Comparison of ENCODE assay signal across 2 cellular contexts in the genomic region with DNA sequence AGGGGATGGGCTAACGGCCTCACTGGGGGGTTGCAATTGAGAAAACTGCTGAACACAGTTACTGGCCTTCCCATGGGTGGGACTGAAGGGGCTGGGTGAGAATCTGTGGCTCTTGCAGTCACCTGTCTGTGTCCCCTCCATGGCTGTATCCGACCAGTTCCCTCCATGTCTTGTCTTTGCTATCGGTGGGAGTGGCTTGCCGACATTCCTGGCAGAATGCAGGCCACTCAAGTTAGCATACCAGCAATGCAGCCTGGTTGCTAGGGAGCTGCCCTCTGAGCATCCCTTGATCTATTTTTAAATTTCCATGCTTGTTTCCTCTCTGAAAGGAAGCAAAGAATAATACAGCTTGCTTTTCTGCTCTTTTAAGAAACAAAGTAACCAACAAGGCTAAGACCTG.
TF ChIP-seq lines count a peak whose summit lies in the region.

No MANE protein-coding gene starts in this region.

TF ChIP-seq in GM23338, 12 proteins besides CTCF, POLR2A, EP300 and RAD21 (continued from another document):
- TF ChIP-seq, protein P1, sequence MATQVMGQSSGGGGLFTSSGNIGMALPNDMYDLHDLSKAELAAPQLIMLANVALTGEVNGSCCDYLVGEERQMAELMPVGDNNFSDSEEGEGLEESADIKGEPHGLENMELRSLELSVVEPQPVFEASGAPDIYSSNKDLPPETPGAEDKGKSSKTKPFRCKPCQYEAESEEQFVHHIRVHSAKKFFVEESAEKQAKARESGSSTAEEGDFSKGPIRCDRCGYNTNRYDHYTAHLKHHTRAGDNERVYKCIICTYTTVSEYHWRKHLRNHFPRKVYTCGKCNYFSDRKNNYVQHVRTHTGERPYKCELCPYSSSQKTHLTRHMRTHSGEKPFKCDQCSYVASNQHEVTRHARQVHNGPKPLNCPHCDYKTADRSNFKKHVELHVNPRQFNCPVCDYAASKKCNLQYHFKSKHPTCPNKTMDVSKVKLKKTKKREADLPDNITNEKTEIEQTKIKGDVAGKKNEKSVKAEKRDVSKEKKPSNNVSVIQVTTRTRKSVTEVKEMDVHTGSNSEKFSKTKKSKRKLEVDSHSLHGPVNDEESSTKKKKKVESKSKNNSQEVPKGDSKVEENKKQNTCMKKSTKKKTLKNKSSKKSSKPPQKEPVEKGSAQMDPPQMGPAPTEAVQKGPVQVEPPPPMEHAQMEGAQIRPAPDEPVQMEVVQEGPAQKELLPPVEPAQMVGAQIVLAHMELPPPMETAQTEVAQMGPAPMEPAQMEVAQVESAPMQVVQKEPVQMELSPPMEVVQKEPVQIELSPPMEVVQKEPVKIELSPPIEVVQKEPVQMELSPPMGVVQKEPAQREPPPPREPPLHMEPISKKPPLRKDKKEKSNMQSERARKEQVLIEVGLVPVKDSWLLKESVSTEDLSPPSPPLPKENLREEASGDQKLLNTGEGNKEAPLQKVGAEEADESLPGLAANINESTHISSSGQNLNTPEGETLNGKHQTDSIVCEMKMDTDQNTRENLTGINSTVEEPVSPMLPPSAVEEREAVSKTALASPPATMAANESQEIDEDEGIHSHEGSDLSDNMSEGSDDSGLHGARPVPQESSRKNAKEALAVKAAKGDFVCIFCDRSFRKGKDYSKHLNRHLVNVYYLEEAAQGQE (IDR thresholded peaks at IDR 0.05; ENCODE audit: unreplicated experiment) = no peak
- TF ChIP-seq CREB1 (CRISPR knock-in tag; IDR thresholded peaks at IDR 0.05; ENCODE audit: low read depth) (no peak), EZH2 (IDR thresholded peaks at IDR 0.05; ENCODE audit: low read depth, unreplicated experiment) (no peak), POLR2AphosphoS5 (IDR thresholded peaks at IDR 0.05; ENCODE audit: low read depth) (no peak), EZH2phosphoT487 (IDR thresholded peaks at IDR 0.05; ENCODE audit: unreplicated experiment) (no peak), NANOG (IDR thresholded peaks at IDR 0.05; ENCODE audit: borderline replicate concordance) (no peak), ZNF114 (CRISPR knock-in tag; IDR thresholded peaks at IDR 0.05) (0 out of 2 replicates have a peak, but pooled peaks have one; percentile 18)
- TF ChIP-seq, protein P2, sequence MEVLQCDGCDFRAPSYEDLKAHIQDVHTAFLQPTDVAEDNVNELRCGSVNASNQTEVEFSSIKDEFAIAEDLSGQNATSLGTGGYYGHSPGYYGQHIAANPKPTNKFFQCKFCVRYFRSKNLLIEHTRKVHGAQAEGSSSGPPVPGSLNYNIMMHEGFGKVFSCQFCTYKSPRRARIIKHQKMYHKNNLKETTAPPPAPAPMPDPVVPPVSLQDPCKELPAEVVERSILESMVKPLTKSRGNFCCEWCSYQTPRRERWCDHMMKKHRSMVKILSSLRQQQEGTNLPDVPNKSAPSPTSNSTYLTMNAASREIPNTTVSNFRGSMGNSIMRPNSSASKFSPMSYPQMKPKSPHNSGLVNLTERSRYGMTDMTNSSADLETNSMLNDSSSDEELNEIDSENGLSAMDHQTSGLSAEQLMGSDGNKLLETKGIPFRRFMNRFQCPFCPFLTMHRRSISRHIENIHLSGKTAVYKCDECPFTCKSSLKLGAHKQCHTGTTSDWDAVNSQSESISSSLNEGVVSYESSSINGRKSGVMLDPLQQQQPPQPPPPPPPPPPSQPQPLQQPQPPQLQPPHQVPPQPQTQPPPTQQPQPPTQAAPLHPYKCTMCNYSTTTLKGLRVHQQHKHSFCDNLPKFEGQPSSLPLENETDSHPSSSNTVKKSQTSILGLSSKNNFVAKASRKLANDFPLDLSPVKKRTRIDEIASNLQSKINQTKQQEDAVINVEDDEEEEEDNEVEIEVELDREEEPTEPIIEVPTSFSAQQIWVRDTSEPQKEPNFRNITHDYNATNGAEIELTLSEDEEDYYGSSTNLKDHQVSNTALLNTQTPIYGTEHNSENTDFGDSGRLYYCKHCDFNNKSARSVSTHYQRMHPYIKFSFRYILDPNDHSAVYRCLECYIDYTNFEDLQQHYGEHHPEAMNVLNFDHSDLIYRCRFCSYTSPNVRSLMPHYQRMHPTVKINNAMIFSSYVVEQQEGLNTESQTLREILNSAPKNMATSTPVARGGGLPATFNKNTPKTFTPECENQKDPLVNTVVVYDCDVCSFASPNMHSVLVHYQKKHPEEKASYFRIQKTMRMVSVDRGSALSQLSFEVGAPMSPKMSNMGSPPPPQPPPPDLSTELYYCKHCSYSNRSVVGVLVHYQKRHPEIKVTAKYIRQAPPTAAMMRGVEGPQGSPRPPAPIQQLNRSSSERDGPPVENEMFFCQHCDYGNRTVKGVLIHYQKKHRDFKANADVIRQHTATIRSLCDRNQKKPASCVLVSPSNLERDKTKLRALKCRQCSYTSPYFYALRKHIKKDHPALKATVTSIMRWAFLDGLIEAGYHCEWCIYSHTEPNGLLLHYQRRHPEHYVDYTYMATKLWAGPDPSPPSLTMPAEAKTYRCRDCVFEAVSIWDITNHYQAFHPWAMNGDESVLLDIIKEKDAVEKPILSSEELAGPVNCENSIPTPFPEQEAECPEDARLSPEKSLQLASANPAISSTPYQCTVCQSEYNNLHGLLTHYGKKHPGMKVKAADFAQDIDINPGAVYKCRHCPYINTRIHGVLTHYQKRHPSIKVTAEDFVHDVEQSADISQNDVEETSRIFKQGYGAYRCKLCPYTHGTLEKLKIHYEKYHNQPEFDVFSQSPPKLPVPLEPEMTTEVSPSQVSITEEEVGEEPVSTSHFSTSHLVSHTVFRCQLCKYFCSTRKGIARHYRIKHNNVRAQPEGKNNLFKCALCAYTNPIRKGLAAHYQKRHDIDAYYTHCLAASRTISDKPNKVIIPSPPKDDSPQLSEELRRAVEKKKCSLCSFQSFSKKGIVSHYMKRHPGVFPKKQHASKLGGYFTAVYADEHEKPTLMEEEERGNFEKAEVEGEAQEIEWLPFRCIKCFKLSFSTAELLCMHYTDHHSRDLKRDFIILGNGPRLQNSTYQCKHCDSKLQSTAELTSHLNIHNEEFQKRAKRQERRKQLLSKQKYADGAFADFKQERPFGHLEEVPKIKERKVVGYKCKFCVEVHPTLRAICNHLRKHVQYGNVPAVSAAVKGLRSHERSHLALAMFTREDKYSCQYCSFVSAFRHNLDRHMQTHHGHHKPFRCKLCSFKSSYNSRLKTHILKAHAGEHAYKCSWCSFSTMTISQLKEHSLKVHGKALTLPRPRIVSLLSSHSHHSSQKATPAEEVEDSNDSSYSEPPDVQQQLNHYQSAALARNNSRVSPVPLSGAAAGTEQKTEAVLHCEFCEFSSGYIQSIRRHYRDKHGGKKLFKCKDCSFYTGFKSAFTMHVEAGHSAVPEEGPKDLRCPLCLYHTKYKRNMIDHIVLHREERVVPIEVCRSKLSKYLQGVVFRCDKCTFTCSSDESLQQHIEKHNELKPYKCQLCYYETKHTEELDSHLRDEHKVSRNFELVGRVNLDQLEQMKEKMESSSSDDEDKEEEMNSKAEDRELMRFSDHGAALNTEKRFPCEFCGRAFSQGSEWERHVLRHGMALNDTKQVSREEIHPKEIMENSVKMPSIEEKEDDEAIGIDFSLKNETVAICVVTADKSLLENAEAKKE (CRISPR knock-in tag; IDR thresholded peaks at IDR 0.05) = no peak

TF ChIP-seq in neural cell, 6 proteins besides CTCF, POLR2A, EP300 and RAD21 (continued from another document):
- TF ChIP-seq, protein P1 (IDR thresholded peaks at IDR 0.05; ENCODE audit: borderline replicate concordance) = peak; percentile 63
TF ChIP-seq in neural cell: peak in this region for 1.
